ENCODE assay signal across 16 cellular contexts in the genomic region with DNA sequence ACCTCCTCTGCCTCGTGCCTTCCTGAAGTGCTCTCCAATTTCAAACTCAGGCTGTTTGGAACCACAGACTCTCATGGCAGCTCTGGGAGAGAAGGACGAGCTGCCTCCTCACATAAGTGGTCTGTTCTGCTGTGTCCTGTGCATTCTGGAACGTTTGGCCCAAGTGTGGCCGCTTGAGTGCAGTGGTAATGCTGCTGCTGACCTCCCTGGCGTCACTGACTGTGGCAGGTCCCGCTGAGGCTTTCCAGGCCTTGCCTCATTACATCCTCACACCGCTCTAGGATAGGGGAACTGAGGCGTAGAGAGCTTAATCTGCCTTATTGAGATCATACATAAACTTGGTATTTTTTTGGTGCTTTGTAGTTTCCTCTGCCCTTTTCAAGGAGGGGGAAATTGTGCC.
"Had no signal": no experiment of that assay in that cellular context is flagged by ENCODE, and none has a peak within 500 bp of the region (broad histone marks: within the 10 kb centered on the region; RNA-seq: fewer than 3 reads in every experiment).

No MANE protein-coding gene starts in this region.

- DNase-seq: activated CD4-positive, alpha-beta T cell treated with anti-CD3 and anti-CD28 coated beads, Interleukin-2, amount 50 U/mL, for 4 hours; activated CD4-positive, CD25-positive, alpha-beta regulatory T cell treated with anti-CD3 and anti-CD28 coated beads, Interleukin-2, amount 50 U/mL, for 72 hours; activated naive CD4-positive, alpha-beta T cell treated with anti-CD3 and anti-CD28 coated beads, Interleukin-2, amount 10 ng/mL, durations not matched to agents 7 days and 5 days; activated T-cell treated with anti-CD3 and anti-CD28 coated beads, Interleukin-2, amount 50 U/mL, for 1 hour; hippocampal formation; kidney glomerular epithelial cell; occipital lobe; stimulated activated naive CD8-positive, alpha-beta T cell treated with anti-CD3 and anti-CD28 coated beads, Interleukin-15, amount 100 ng/mL, for 72 hours; uterus had no signal

- H3K4me3 ChIP-seq: ascending aorta, SK-N-MC, thoracic aorta, uterus had no signal

- FAIRE-seq: bronchial epithelial cell, endometrium had no signal

- H3K27ac ChIP-seq: ascending aorta, SK-N-MC, thoracic aorta, uterus had no signal

- H3K27me3 ChIP-seq: ascending aorta, uterus had no signal

- H3K4me1 ChIP-seq: ascending aorta, uterus had no signal

- H3K9me3 ChIP-seq: ascending aorta, thoracic aorta, uterus had no signal

- H3K9me3 Mint-ChIP-seq: activated naive CD4-positive, alpha-beta T cell treated with anti-CD3 and anti-CD28 coated beads, Interleukin-2, amount 10 ng/mL, durations not matched to agents 7 days and 5 days; nephron; stimulated activated naive CD8-positive, alpha-beta T cell treated with anti-CD3 and anti-CD28 coated beads, Interleukin-15, amount 100 ng/mL, for 72 hours had no signal

- ATAC-seq: sciatic nerve; stimulated activated naive CD8-positive, alpha-beta T cell treated with anti-CD3 and anti-CD28 coated beads, Interleukin-15, amount 100 ng/mL, for 72 hours had no signal

- H3K27me3 Mint-ChIP-seq: stimulated activated naive CD8-positive, alpha-beta T cell treated with anti-CD3 and anti-CD28 coated beads, Interleukin-15, amount 100 ng/mL, for 72 hours had no signal

- H3K36me3 ChIP-seq: ascending aorta, thoracic aorta, uterus had no signal

- H3K27ac Mint-ChIP-seq: activated naive CD4-positive, alpha-beta T cell treated with anti-CD3 and anti-CD28 coated beads, Interleukin-2, amount 10 ng/mL, durations not matched to agents 7 days and 5 days; stimulated activated naive CD8-positive, alpha-beta T cell treated with anti-CD3 and anti-CD28 coated beads, Interleukin-15, amount 100 ng/mL, for 72 hours had no signal

- H3K4me3 Mint-ChIP-seq: activated naive CD4-positive, alpha-beta T cell treated with anti-CD3 and anti-CD28 coated beads, Interleukin-2, amount 10 ng/mL, durations not matched to agents 7 days and 5 days; nephron; stimulated activated naive CD8-positive, alpha-beta T cell treated with anti-CD3 and anti-CD28 coated beads, Interleukin-15, amount 100 ng/mL, for 72 hours had no signal

- H3K36me3 Mint-ChIP-seq: activated naive CD4-positive, alpha-beta T cell treated with anti-CD3 and anti-CD28 coated beads, Interleukin-2, amount 10 ng/mL, durations not matched to agents 7 days and 5 days had no signal

- H3K4me1 Mint-ChIP-seq: activated naive CD4-positive, alpha-beta T cell treated with anti-CD3 and anti-CD28 coated beads, Interleukin-2, amount 10 ng/mL, durations not matched to agents 7 days and 5 days had no signal
